Comparison of ENCODE assay signal across 14 cellular contexts in genomic region chr17:46152423-46152822, GRCh38. TPM values are rescaled to one million over a fixed set of nuclear protein-coding genes. Genes with fewer than 3 reads are reported as not detected.
A peak's percentile ranks its signal among the peaks of the same experiment; 100 is the strongest.
DNase-seq lines count a peak whose midpoint lies in the region; ATAC-seq and TF ChIP-seq lines count a peak whose summit lies in the region.
"Had no signal": no experiment of that assay in that cellular context is flagged by ENCODE, and none has a peak within 500 bp of the region (broad histone marks: within the 10 kb centered on the region; RNA-seq: fewer than 3 reads in every experiment).

No MANE protein-coding gene starts in this region.

- H3K4me3 ChIP-seq in SJCRH30 (no peak overlapping the region), adrenal gland (no peak overlapping the region)
- H3K4me3 ChIP-seq: BLaER1 treated with 17β-estradiol and CSF1 and Interleukin-3, amounts not matched to agents 10 nM and 100 nM; lung had no signal

- no peak for DNase-seq in stimulated activated naive CD8-positive, alpha-beta T cell treated with anti-CD3 and anti-CD28 coated beads, Interleukin-15, amount 100 ng/mL, for 72 hours
- no peak for DNase-seq in stimulated activated naive CD8-positive, alpha-beta T cell treated with anti-CD3 and anti-CD28 coated beads, Interleukin-15, Interleukin-2, amounts not matched to agents 100 U/mL and 50 U/mL, for 24 hours
- DNase-seq in NCI-H748 (lab: John Stamatoyannopoulos, UW; ENCODE audit: unreplicated experiment) (peak; percentile 79), left lobe of liver (ENCODE audit: low spot score) (no peak), SJCRH30 (no peak), hippocampal formation (lab: John Stamatoyannopoulos, UW) (no peak), adrenal gland (no peak)
- DNase-seq: activated CD4-positive, CD25-positive, alpha-beta regulatory T cell treated with anti-CD3 and anti-CD28 coated beads, Interleukin-2, amount 50 U/mL, for 72 hours; KG1; stimulated activated CD4-positive, alpha-beta T cell treated with anti-CD3 and anti-CD28 coated beads, Interleukin-1b, Interleukin-23, amount 100 ng/mL, for 48 hours had no signal

- no peaks in the 10 kb centered on the region for H3K9me3 Mint-ChIP-seq in stimulated activated naive CD8-positive, alpha-beta T cell treated with anti-CD3 and anti-CD28 coated beads, Interleukin-15, amount 100 ng/mL, for 72 hours

- no peak for ATAC-seq in stimulated activated naive CD8-positive, alpha-beta T cell treated with anti-CD3 and anti-CD28 coated beads, Interleukin-15, amount 100 ng/mL, for 72 hours
- no peak for ATAC-seq in stimulated activated naive CD8-positive, alpha-beta T cell treated with anti-CD3 and anti-CD28 coated beads, Interleukin-15, Interleukin-2, amounts not matched to agents 100 U/mL and 50 U/mL, for 24 hours
- ATAC-seq in left lobe of liver (peak; percentile 36), HG03457 (IDR thresholded peaks at IDR 0.05; ENCODE audit: unreplicated experiment) (no peak)

- H3K27ac Mint-ChIP-seq in stimulated activated naive CD8-positive, alpha-beta T cell treated with anti-CD3 and anti-CD28 coated beads, Interleukin-15, amount 100 ng/mL, for 72 hours, result peak overlapping the region; percentile 38 to 55

- intact Hi-C loops in adrenal gland (cut with DNase I), result loop anchor here in 1 of 2 donors (2.0 kb wide), 1 partner anchor 16 kb away; no protein-coding TSS in a partner anchor

- peaks cover 92% of the 10 kb centered on the region for H3K4me1 Mint-ChIP-seq in stimulated activated naive CD8-positive, alpha-beta T cell treated with anti-CD3 and anti-CD28 coated beads, Interleukin-15, amount 100 ng/mL, for 72 hours

- H3K27me3 ChIP-seq in SJCRH30 (no peaks in the 10 kb centered on the region), adrenal gland (no peaks in the 10 kb centered on the region)
- H3K27me3 ChIP-seq: BLaER1 treated with 17β-estradiol and CSF1 and Interleukin-3, amounts not matched to agents 10 nM and 100 nM had no signal

- peak overlapping the region; percentile 4 to 16 for H3K4me3 Mint-ChIP-seq in stimulated activated naive CD8-positive, alpha-beta T cell treated with anti-CD3 and anti-CD28 coated beads, Interleukin-15, amount 100 ng/mL, for 72 hours

- H3K9me3 ChIP-seq in SJCRH30 (replicated peaks) (no peaks in the 10 kb centered on the region), adrenal gland (replicated peaks in 1 of 3) (no peaks in the 10 kb centered on the region)

- peaks cover 10% of the 10 kb centered on the region for H3K4me1 ChIP-seq in SJCRH30
- H3K4me1 ChIP-seq in adrenal gland (replicated peaks in 1 of 2), result peaks cover 17 to 85% of the 10 kb centered on the region in 2 donors

- no peaks in the 10 kb centered on the region for H3K27me3 Mint-ChIP-seq in stimulated activated naive CD8-positive, alpha-beta T cell treated with anti-CD3 and anti-CD28 coated beads, Interleukin-15, amount 100 ng/mL, for 72 hours

- no peak for TF ChIP-seq POLR2A in adrenal gland (IDR thresholded peaks at IDR 0.05)

- H3K36me3 ChIP-seq in SJCRH30 (peaks cover 5% of the 10 kb centered on the region; the same call in 1 of the 2 replicates), adrenal gland (replicated peaks in 1 of 2) (no peaks in the 10 kb centered on the region)

- no peak overlapping the region for H3K27ac ChIP-seq in SJCRH30
- H3K27ac ChIP-seq in adrenal gland, result no peak overlapping the region
- H3K27ac ChIP-seq: BLaER1 treated with 17β-estradiol and CSF1 and Interleukin-3, amounts not matched to agents 10 nM and 100 nM; epithelial cell of prostate had no signal

- 64 to 76% (median 69%) methylated on average over 2 of the region's 2 CpGs for WGBS in adrenal gland, 4 donors

- no peak for TF ChIP-seq CTCF in adrenal gland (IDR thresholded peaks at IDR 0.05)

RNA-seq across cellular contexts. Expression of gene KANSL1, which starts 40.8 kb away (rescaled TPM):
- 23.2 TPM for total RNA-seq in left lobe of liver
- total RNA-seq in SJCRH30 (2014; rRNA removed; shearing (Covaris generic)), result 73.3 and 79.0 TPM in 2 replicates
- total RNA-seq in adrenal gland, result 10 to 100 TPM; 27.1 to 81.2 (median 67.5) TPM
- 10 to 100 TPM; 23.2 to 34.3 (median 32.1) TPM for polyA plus RNA-seq in adrenal gland
